1 cellular context compared by ENCODE assay signal in the genomic region with DNA sequence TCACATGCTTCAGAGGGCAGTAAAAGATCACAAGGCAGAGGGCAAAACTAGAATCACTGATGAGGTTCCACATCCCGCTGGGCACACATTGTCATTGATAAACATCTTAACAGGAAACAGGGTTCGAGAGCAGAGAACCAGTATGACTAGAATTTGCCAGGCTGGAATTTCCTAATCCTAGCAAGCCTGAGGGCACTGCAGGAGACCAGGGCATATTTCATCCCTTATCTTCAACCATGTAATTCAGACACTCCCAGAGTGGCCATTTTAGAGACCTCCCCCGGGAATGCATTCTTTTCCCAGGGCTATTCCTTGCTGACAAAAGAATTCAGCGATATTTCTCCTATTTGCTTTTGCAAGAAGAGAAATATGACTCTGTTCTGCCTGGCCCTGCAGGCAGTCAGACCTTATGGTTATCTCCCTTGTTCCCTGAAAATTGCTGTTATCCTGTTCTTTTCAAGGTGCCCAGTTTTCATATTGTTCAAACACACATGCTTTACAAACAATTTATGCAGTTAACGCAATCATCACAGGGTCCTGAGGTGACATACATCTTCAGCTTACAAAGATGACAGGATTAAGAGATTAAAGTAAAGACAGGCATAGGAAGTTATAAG. TPM values are rescaled to one million over a fixed set of nuclear protein-coding genes. Genes with fewer than 3 reads are reported as not detected.
"Had no signal": no experiment of that assay in that cellular context is flagged by ENCODE, and none has a peak within 500 bp of the region (broad histone marks: within the 10 kb centered on the region; RNA-seq: fewer than 3 reads in every experiment).

No MANE protein-coding gene starts in this region.

RNA-seq across cellular contexts. Expression of a gene that starts 27.8 kb away (rescaled TPM):
- polyA plus RNA-seq: neural cell had no signal
